In the genomic region with DNA sequence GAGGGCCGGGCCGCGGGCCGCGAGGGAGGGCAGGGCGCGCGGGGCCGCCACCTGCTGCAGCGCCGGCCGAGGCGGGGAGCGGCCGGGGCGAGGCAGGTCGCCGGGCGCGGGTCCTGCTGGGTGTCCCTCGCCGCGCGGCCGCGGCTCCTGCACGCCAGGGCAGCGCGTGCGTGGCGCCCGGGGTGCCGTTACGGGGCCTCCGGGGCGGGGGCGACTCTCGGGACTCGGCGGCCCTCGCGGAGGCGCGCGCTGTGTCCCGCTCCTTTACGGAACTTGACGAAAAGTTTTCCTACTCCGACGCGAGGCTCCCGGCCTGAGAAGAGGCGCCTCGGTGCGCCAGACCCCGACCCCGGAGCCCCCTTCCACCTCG, we compare ENCODE assay signal across 8 cellular contexts. TPM values are rescaled to one million over a fixed set of nuclear protein-coding genes. Genes with fewer than 3 reads are reported as not detected.
DNase-seq lines count a peak whose midpoint lies in the region; ATAC-seq and TF ChIP-seq lines count a peak whose summit lies in the region.

No MANE protein-coding gene starts in this region.

- H3K4me1 Mint-ChIP-seq in activated T-cell treated with anti-CD3 and anti-CD28 coated beads, Interleukin-2, amount 50 U/mL, for 24 hours (ENCODE audit: low read depth), result peaks cover 56% of the 10 kb centered on the region

- peaks cover 11% of the 10 kb centered on the region for H3K36me3 Mint-ChIP-seq in activated T-cell treated with anti-CD3 and anti-CD28 coated beads, Interleukin-2, amount 50 U/mL, for 24 hours (ENCODE audit: low read depth)

- no peak for TF ChIP-seq POLR2A in gastrocnemius medialis (IDR thresholded peaks at IDR 0.05)

- ATAC-seq in GM19395 (IDR thresholded peaks at IDR 0.05; ENCODE audit: unreplicated experiment) (peak; percentile 30), HG03439 (IDR thresholded peaks at IDR 0.05; ENCODE audit: unreplicated experiment) (peak; percentile 37), gastrocnemius medialis (peak; percentile 22 to 40)

- H3K4me3 ChIP-seq in cardiac muscle cell (peak overlapping the region; percentile 100), gastrocnemius medialis (peak overlapping the region; percentile 70 to 100 (median 78))

- intact Hi-C loops in gastrocnemius medialis (cut with DNase I; ENCODE audit: low total_unique reads), result loop anchor here (1.0 to 5.0 kb wide), 5 partner anchors 57 to 270 kb away; a partner anchor contains a TSS

- H3K9me3 ChIP-seq in cardiac muscle cell (ENCODE audit: low read depth), result no peaks in the 10 kb centered on the region
- no peaks in the 10 kb centered on the region for H3K9me3 ChIP-seq in gastrocnemius medialis

- no peaks in the 10 kb centered on the region for H3K27me3 Mint-ChIP-seq in activated T-cell treated with anti-CD3 and anti-CD28 coated beads, Interleukin-2, amount 50 U/mL, for 24 hours

- peak overlapping the region; percentile 93 for H3K27ac ChIP-seq in C4-2B
- no peak overlapping the region for H3K27ac ChIP-seq in cardiac muscle cell
- peak overlapping the region; percentile 93 to 100 (median 98) for H3K27ac ChIP-seq in gastrocnemius medialis

- in situ Hi-C loops in gastrocnemius medialis (cut with MboI; ENCODE audit: low sequenced_read_pairs in 4 of 4), result loop anchor here (5.0 to 25.0 kb wide), 4 partner anchors 75 to 165 kb away; a partner anchor contains a TSS

- peak overlapping the region; percentile 94 for H3K27ac Mint-ChIP-seq in activated T-cell treated with anti-CD3 and anti-CD28 coated beads, Interleukin-2, amount 50 U/mL, for 24 hours

- H3K4me3 Mint-ChIP-seq in activated T-cell treated with anti-CD3 and anti-CD28 coated beads, Interleukin-2, amount 50 U/mL, for 24 hours, result peak overlapping the region; percentile 93

- H3K27me3 ChIP-seq in cardiac muscle cell (peaks cover 3% of the 10 kb centered on the region), gastrocnemius medialis (no peaks in the 10 kb centered on the region)

- H3K4me1 ChIP-seq in cardiac muscle cell (ENCODE audit: low read depth), result peaks cover 20% of the 10 kb centered on the region
- H3K4me1 ChIP-seq in gastrocnemius medialis, result peaks cover 38 to 42% of the 10 kb centered on the region in 2 donors

- no peaks in the 10 kb centered on the region for H3K36me3 ChIP-seq in cardiac muscle cell
- no peaks in the 10 kb centered on the region for H3K36me3 ChIP-seq in gastrocnemius medialis

- no peaks in the 10 kb centered on the region for H3K9me3 Mint-ChIP-seq in activated T-cell treated with anti-CD3 and anti-CD28 coated beads, Interleukin-2, amount 50 U/mL, for 24 hours

- no peak for DNase-seq in activated T-cell treated with anti-CD3 and anti-CD28 coated beads, Interleukin-2, amount 50 U/mL, for 24 hours
- DNase-seq in cardiac muscle cell (ENCODE audit: low read depth in 1 of 2, low spot score in 1 of 2) (peak in 1 of 2 donors; percentile 65), gastrocnemius medialis (no peak), hepatic stellate cell (ENCODE audit: low spot score) (no peak), HK-2 (ENCODE audit: unreplicated experiment) (no peak)

- TF ChIP-seq CTCF in C4-2B (conservative IDR thresholded peaks at IDR 0.05) (no peak), cardiac muscle cell (IDR thresholded peaks at IDR 0.05; ENCODE audit: low read depth, low read length) (no peak), gastrocnemius medialis (IDR thresholded peaks at IDR 0.05 in 4 of 5, conservative IDR thresholded peaks at IDR 0.05 in 1 of 5) (no peak)

RNA-seq across cellular contexts. Expression of a gene that starts 0.3 kb away (rescaled TPM):
- total RNA-seq in cardiac muscle cell (41.8 and 46.1 TPM in 2 replicates), gastrocnemius medialis (10 to 100 TPM; 36.0 to 56.2 (median 41.4) TPM)
- polyA plus RNA-seq in cardiac muscle cell, result 30.5 and 38.9 TPM in 2 replicates
